24 cellular contexts compared by ENCODE assay signal in genomic region chr14:104561124-104561531, GRCh38. TPM values are rescaled to one million over a fixed set of nuclear protein-coding genes. Genes with fewer than 3 reads are reported as not detected.
"Had no signal": no experiment of that assay in that cellular context is flagged by ENCODE, and none has a peak within 500 bp of the region (broad histone marks: within the 10 kb centered on the region; RNA-seq: fewer than 3 reads in every experiment).

No MANE protein-coding gene starts in this region.

- H3K36me3 Mint-ChIP-seq: activated naive CD8-positive, alpha-beta T cell treated with anti-CD3 and anti-CD28 coated beads for 36 hours; natural killer cell; stimulated activated naive B cell treated with anti-CD40 and anti-IgM and Interleukin-4, amounts not matched to agents 10 μg/mL and 1 μg/mL and 100 μg/mL, for 72 hours had no signal

- H3K27ac ChIP-seq: brain microvascular endothelial cell, esophagus squamous epithelium, skin epidermis, tibial artery had no signal

- H3K27me3 ChIP-seq: brain microvascular endothelial cell had no signal

- H3K36me3 ChIP-seq: brain microvascular endothelial cell, esophagus squamous epithelium, tibial artery had no signal

- H3K9me3 Mint-ChIP-seq: activated B cell treated with CpG ODN at 0.5 μM for 24 hours; activated CD4-positive, alpha-beta T cell treated with anti-CD3 and anti-CD28 coated beads, Interleukin-2, amount 10 ng/mL, durations not matched to agents 24 days and 14 days; activated naive CD8-positive, alpha-beta T cell treated with anti-CD3 and anti-CD28 coated beads for 36 hours; activated T-helper 1 cell treated with anti-CD3 and anti-CD28 coated beads, Interleukin-12 subunit alpha, Interleukin-12 subunit beta, Interleukin-2, Interleukin-4 antibody, amounts not matched to agents 30 ng/mL and 10 ng/mL and 1 ng/mL, durations not matched to agents 14 hours and 24 hours and 36 hours; natural killer cell; stimulated activated naive B cell treated with anti-CD40 and anti-IgM and Interleukin-4, amounts not matched to agents 10 μg/mL and 1 μg/mL and 100 μg/mL, for 72 hours had no signal

- H3K27ac Mint-ChIP-seq: activated B cell treated with CpG ODN at 0.5 μM for 24 hours; activated CD4-positive, alpha-beta T cell treated with anti-CD3 and anti-CD28 coated beads, Interleukin-2, amount 10 ng/mL, durations not matched to agents 24 days and 14 days; activated naive CD8-positive, alpha-beta T cell treated with anti-CD3 and anti-CD28 coated beads for 36 hours; activated T-helper 1 cell treated with anti-CD3 and anti-CD28 coated beads, Interleukin-12 subunit alpha, Interleukin-12 subunit beta, Interleukin-2, Interleukin-4 antibody, amounts not matched to agents 30 ng/mL and 10 ng/mL and 1 ng/mL, durations not matched to agents 14 hours and 24 hours and 36 hours; natural killer cell; stimulated activated naive B cell treated with anti-CD40 and anti-IgM and Interleukin-4, amounts not matched to agents 10 μg/mL and 1 μg/mL and 100 μg/mL, for 72 hours; T-helper 17 cell had no signal

- ATAC-seq: natural killer cell; stimulated activated naive B cell treated with anti-CD40 and anti-IgM and Interleukin-4, amounts not matched to agents 10 μg/mL and 1 μg/mL and 100 μg/mL, for 72 hours; T-helper 17 cell had no signal

- H3K4me3 Mint-ChIP-seq: activated B cell treated with CpG ODN at 0.5 μM for 24 hours; activated CD4-positive, alpha-beta T cell treated with anti-CD3 and anti-CD28 coated beads, Interleukin-2, amount 10 ng/mL, durations not matched to agents 24 days and 14 days; activated naive CD8-positive, alpha-beta T cell treated with anti-CD3 and anti-CD28 coated beads for 36 hours; activated T-helper 1 cell treated with anti-CD3 and anti-CD28 coated beads, Interleukin-12 subunit alpha, Interleukin-12 subunit beta, Interleukin-2, Interleukin-4 antibody, amounts not matched to agents 30 ng/mL and 10 ng/mL and 1 ng/mL, durations not matched to agents 14 hours and 24 hours and 36 hours; natural killer cell; stimulated activated naive B cell treated with anti-CD40 and anti-IgM and Interleukin-4, amounts not matched to agents 10 μg/mL and 1 μg/mL and 100 μg/mL, for 72 hours; T-helper 17 cell had no signal

- H3K4me3 ChIP-seq: esophagus squamous epithelium, skin epidermis, tibial artery had no signal

- H3K4me1 Mint-ChIP-seq: activated CD4-positive, alpha-beta T cell treated with anti-CD3 and anti-CD28 coated beads, Interleukin-2, amount 10 ng/mL, durations not matched to agents 24 days and 14 days had no signal

- H3K9me3 ChIP-seq: esophagus squamous epithelium, tibial artery had no signal

- DNase-seq: activated B cell treated with CpG ODN at 0.5 μM for 24 hours; activated CD4-positive, alpha-beta T cell treated with anti-CD3 and anti-CD28 coated beads, Interleukin-2, amount 10 ng/mL, durations not matched to agents 24 days and 14 days; activated naive CD8-positive, alpha-beta T cell treated with anti-CD3 and anti-CD28 coated beads for 36 hours; amygdala; brain microvascular endothelial cell; effector CD8-positive, alpha-beta T cell; esophagus squamous epithelium; hypothalamus; mesendoderm; natural killer cell; stimulated activated CD4-positive, alpha-beta T cell treated with anti-CD3 and anti-CD28 coated beads, Interleukin-15, amount 100 ng/mL, for 24 hours; stimulated activated CD4-positive, alpha-beta T cell treated with anti-CD3 and anti-CD28 coated beads, Interleukin-4, amount 100 ng/mL, for 1 hour; stimulated activated naive B cell treated with anti-CD40 and anti-IgM and Interleukin-4, amounts not matched to agents 10 μg/mL and 1 μg/mL and 100 μg/mL, for 72 hours; T-helper 17 cell; tibial artery had no signal

RNA-seq across cellular contexts. Expression of gene C14orf180, which starts 18.4 kb away (rescaled TPM):
- total RNA-seq: activated B cell treated with CpG ODN at 0.5 μM for 24 hours; activated CD4-positive, alpha-beta T cell treated with anti-CD3 and anti-CD28 coated beads, Interleukin-2, amount 10 ng/mL, durations not matched to agents 24 days and 14 days; activated CD8-positive, alpha-beta memory T cell treated with anti-CD3 and anti-CD28 coated beads for 36 hours; activated naive CD8-positive, alpha-beta T cell treated with anti-CD3 and anti-CD28 coated beads for 36 hours; activated T-helper 1 cell treated with anti-CD3 and anti-CD28 coated beads, Interleukin-12 subunit alpha, Interleukin-12 subunit beta, Interleukin-2, Interleukin-4 antibody, amounts not matched to agents 30 ng/mL and 10 ng/mL and 1 ng/mL, durations not matched to agents 14 hours and 24 hours and 36 hours; endothelial cell of umbilical vein; esophagus squamous epithelium; fibroblast of villous mesenchyme; glomerular endothelial cell; kidney epithelial cell; natural killer cell; T-helper 17 cell had no signal

RNA-seq across cellular contexts. Expression of gene TMEM179, which starts 43.4 kb away (rescaled TPM):
- total RNA-seq: activated B cell treated with CpG ODN at 0.5 μM for 24 hours; activated CD8-positive, alpha-beta memory T cell treated with anti-CD3 and anti-CD28 coated beads for 36 hours; activated naive CD8-positive, alpha-beta T cell treated with anti-CD3 and anti-CD28 coated beads for 36 hours; endothelial cell of umbilical vein; esophagus squamous epithelium; fibroblast of villous mesenchyme; kidney epithelial cell; lower leg skin; natural killer cell; omental fat pad; T-helper 17 cell had no signal
